In the genomic region with DNA sequence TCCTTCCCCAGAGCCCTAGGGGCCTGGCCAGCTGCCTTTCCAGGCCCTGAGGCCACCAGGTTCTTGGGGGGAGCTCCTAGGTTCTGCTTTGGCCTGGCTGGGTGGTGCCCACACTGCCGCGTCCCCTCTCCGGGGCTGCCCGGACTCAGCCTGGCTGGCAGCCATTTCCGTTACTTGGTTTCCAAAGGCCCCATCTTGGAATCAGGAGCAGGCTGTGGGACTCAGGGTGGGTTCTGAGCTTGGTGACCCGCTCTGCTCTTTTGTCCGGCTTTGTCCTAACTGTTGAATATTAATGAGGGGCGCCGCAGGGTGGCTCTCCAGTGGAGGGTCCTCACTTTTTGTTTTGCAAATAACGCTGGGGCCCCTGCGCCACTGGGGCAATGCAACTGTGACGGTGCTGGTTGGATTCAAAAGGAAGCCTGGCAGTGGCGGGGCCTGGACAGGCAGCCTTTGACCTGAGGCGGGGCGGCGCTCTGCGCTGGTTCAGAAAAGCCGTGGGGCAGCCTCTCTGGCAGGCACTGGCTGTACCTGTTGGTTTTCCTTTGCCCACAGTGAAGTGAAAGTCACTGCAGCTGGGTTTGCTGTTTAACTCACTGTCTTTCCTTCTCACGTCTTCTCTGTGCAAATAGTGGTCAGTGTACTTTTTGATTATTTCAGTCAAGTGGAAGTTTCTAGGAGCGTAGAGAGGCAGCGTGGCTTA, we compare ENCODE assay signal across 12 cellular contexts. TPM values are rescaled to one million over a fixed set of nuclear protein-coding genes. Genes with fewer than 3 reads are reported as not detected.
DNase-seq lines count a peak whose midpoint lies in the region; ATAC-seq and TF ChIP-seq lines count a peak whose summit lies in the region.
"Had no signal": no experiment of that assay in that cellular context is flagged by ENCODE, and none has a peak within 500 bp of the region (broad histone marks: within the 10 kb centered on the region; RNA-seq: fewer than 3 reads in every experiment).

No MANE protein-coding gene starts in this region.

- in situ Hi-C loops in mammary epithelial cell (cut with MboI; ENCODE audit: low sequenced_read_pairs in 2 of 2) = no loop called here

- CTCF ChIA-PET in mammary epithelial cell (lab: Charles Lee; ENCODE audit: low non-redundant PET) = no interaction called here

- H3K4me2 ChIP-seq in mammary epithelial cell (ENCODE audit: insufficient read depth, low read depth, low read length) (no peak overlapping the region), fibroblast of lung (ENCODE audit: extremely low read depth, insufficient read depth, low read length) (peak overlapping the region; percentile 44)

- H3K36me3 ChIP-seq in breast epithelium (no peaks in the 10 kb centered on the region), mammary epithelial cell (ENCODE audit: insufficient read depth, low read length) (no peaks in the 10 kb centered on the region), fibroblast of lung (ENCODE audit: control insufficient read depth, insufficient read depth, low read length) (peaks cover 3% of the 10 kb centered on the region), mucosa of descending colon (ENCODE audit: low read depth) (no peaks in the 10 kb centered on the region), upper lobe of left lung (peaks cover 0 to 3% (median 0%) of the 10 kb centered on the region in 4 donors), WERI-Rb-1 (peaks cover under 1% of the 10 kb centered on the region; the same call in 1 of the 2 replicates)

- TF ChIP-seq EP300 in upper lobe of left lung (IDR thresholded peaks at IDR 0.05) = no peak

- BruUV-seq in mammary epithelial cell (replicated peaks; lab: Mats Ljungman, UMichigan) = no TSS peak

- H3K9me3 ChIP-seq in breast epithelium (no peaks in the 10 kb centered on the region), mammary epithelial cell (replicated peaks; ENCODE audit: insufficient read depth, low read length) (no peaks in the 10 kb centered on the region), fibroblast of lung (ENCODE audit: control insufficient read depth, insufficient read depth, low read depth, low read length) (no peaks in the 10 kb centered on the region), mucosa of descending colon (no peaks in the 10 kb centered on the region), upper lobe of left lung (no peaks in the 10 kb centered on the region), WERI-Rb-1 (ENCODE audit: severe bottlenecking) (no peaks in the 10 kb centered on the region)

- no peak overlapping the region for H3K9ac ChIP-seq in mammary epithelial cell (ENCODE audit: insufficient read depth, low read length)
- H3K9ac ChIP-seq in fibroblast of lung (ENCODE audit: insufficient read depth, low read length) = no peak overlapping the region

- H4K20me1 ChIP-seq in mammary epithelial cell (ENCODE audit: insufficient read depth, low read length) = no peaks in the 10 kb centered on the region
- no peaks in the 10 kb centered on the region for H4K20me1 ChIP-seq in fibroblast of lung (ENCODE audit: control insufficient read depth, extremely low read depth, insufficient read depth, low read length)

- ATAC-seq in mucosa of descending colon = peak; percentile 92
- ATAC-seq in upper lobe of left lung (ENCODE audit: low FRiP score in 2 of 2) = peak; percentile 9 to 64
- ATAC-seq in GM18907 (IDR thresholded peaks at IDR 0.05; ENCODE audit: unreplicated experiment) = no peak
- no peak for ATAC-seq in HG03571 (IDR thresholded peaks at IDR 0.05; ENCODE audit: unreplicated experiment)

- TF ChIP-seq CTCF in breast epithelium (IDR thresholded peaks at IDR 0.05) (no peak), mammary epithelial cell (conservative IDR thresholded peaks at IDR 0.05 in 1 of 2, IDR thresholded peaks at IDR 0.05 in 1 of 2; ENCODE audit: extremely low read depth in 1 of 2, insufficient read depth in 1 of 2, low read depth in 1 of 2, low read length in 2 of 2) (no peak), fibroblast of lung (conservative IDR thresholded peaks at IDR 0.05 in 1 of 2, IDR thresholded peaks at IDR 0.05 in 1 of 2; ENCODE audit: low read depth in 1 of 2, low read length in 2 of 2) (no peak), mucosa of descending colon (IDR thresholded peaks at IDR 0.05) (no peak), upper lobe of left lung (IDR thresholded peaks at IDR 0.05) (no peak), WERI-Rb-1 (IDR thresholded peaks at IDR 0.05; ENCODE audit: low read depth, low read length) (no peak)

- dilution Hi-C loops in mammary epithelial cell (cut with HindIII; ENCODE audit: low sequenced_read_pairs) = no loop called here

- no peak overlapping the region for H2AFZ ChIP-seq in mammary epithelial cell (ENCODE audit: low read depth, low read length)
- no peak overlapping the region for H2AFZ ChIP-seq in fibroblast of lung (ENCODE audit: low read length)

- DNase-seq in breast epithelium (ENCODE audit: low spot score in 2 of 2) = no peak
- no peak for DNase-seq in mammary epithelial cell
- no peak for DNase-seq in fibroblast of lung (ENCODE audit: low read depth in 2 of 2)
- peak; percentile 78 to 85 (median 82) for DNase-seq in mucosa of descending colon
- peak; percentile 79 to 83 for DNase-seq in upper lobe of left lung
- no peak for DNase-seq in WERI-Rb-1
- DNase-seq: activated T-cell treated with anti-CD3 and anti-CD28 coated beads, Interleukin-2, amount 50 U/mL, for 1 hour; effector CD8-positive, alpha-beta T cell; NCI-H748 treated with DMSO at 0.1 percent for 48 hours; stimulated activated CD4-positive, alpha-beta T cell treated with anti-CD3 and anti-CD28 coated beads, Interleukin-2, amount 100 ng/mL, for 48 hours had no signal

- H3K27me3 ChIP-seq in breast epithelium (no peaks in the 10 kb centered on the region), mammary epithelial cell (ENCODE audit: insufficient read depth, low read length) (no peaks in the 10 kb centered on the region), fibroblast of lung (ENCODE audit: control insufficient read depth, insufficient read depth, low read length) (no peaks in the 10 kb centered on the region), upper lobe of left lung (no peaks in the 10 kb centered on the region), WERI-Rb-1 (ENCODE audit: insufficient read depth, low read depth, severe bottlenecking) (no peaks in the 10 kb centered on the region)

- H3K4me3 ChIP-seq in breast epithelium (peak overlapping the region in 2 of 3 donors; percentile 15 to 41), mammary epithelial cell (replicated peaks in 1 of 3; ENCODE audit: insufficient read depth in 1 of 3, low read depth in 2 of 3, low read length in 3 of 3) (no peak overlapping the region), fibroblast of lung (replicated peaks in 1 of 4; ENCODE audit: control extremely low read depth in 1 of 4, insufficient read depth in 1 of 4, low read depth in 3 of 4, low read length in 4 of 4) (no peak overlapping the region), mucosa of descending colon (no peak overlapping the region), upper lobe of left lung (no peak overlapping the region), WERI-Rb-1 (ENCODE audit: low read depth, low read length) (no peak overlapping the region)

- H3K4me1 ChIP-seq in breast epithelium (peaks cover 39 to 49% of the 10 kb centered on the region in 2 donors), mammary epithelial cell (ENCODE audit: insufficient read depth, low read length) (peaks cover 36% of the 10 kb centered on the region), fibroblast of lung (ENCODE audit: control insufficient read depth, extremely low read depth, insufficient read depth, low read length) (peaks cover 7% of the 10 kb centered on the region), mucosa of descending colon (ENCODE audit: low read depth) (peaks cover 58% of the 10 kb centered on the region), upper lobe of left lung (peaks cover 72 to 91% (median 80%) of the 10 kb centered on the region in 4 donors)

- H3K79me2 ChIP-seq in mammary epithelial cell (ENCODE audit: insufficient read depth, low read length) (peaks cover 99% of the 10 kb centered on the region), fibroblast of lung (ENCODE audit: control insufficient read depth, insufficient read depth, low read length) (peaks cover 98% of the 10 kb centered on the region)

- WGBS in mammary epithelial cell (ENCODE audit: low coverage, missing lambda C conversion rate) = 77% methylated on average over 16 of the region's 21 CpGs
- 59 to 71% methylated on average over 16 to 20 of the region's 21 CpGs for WGBS in upper lobe of left lung, 2 donors

- TF ChIP-seq POLR2A in breast epithelium (IDR thresholded peaks at IDR 0.05) (no peak), upper lobe of left lung (IDR thresholded peaks at IDR 0.05) (no peak)

- H3K27ac ChIP-seq in breast epithelium (peak overlapping the region; percentile 76 to 88), mammary epithelial cell (ENCODE audit: insufficient read depth, low read depth, low read length) (no peak overlapping the region), fibroblast of lung (ENCODE audit: insufficient read depth, low read length) (no peak overlapping the region), upper lobe of left lung (peak overlapping the region; percentile 70 to 79 (median 78)), WERI-Rb-1 (no peak overlapping the region)

- intact Hi-C loops in breast epithelium (cut with DNase I; ENCODE audit: low total_unique reads) (no loop called here), mammary epithelial cell (cut with micrococcal nuclease) (no loop called here), mucosa of descending colon (cut with DNase I, micrococcal nuclease) (no loop called here)

RNA-seq across cellular contexts. Expression of a gene that starts 20.2 kb away (rescaled TPM):
- total RNA-seq in breast epithelium = 10 to 100 TPM; 22.1 to 33.8 (median 26.7) TPM
- total RNA-seq in mammary epithelial cell = 10 to 100 TPM; 27.2 to 47.8 TPM
- 10.5 TPM for polyA plus RNA-seq in mammary epithelial cell
- 34.8 TPM for polyA minus RNA-seq in mammary epithelial cell
- 18.0 and 21.8 TPM in 2 replicates for total RNA-seq in fibroblast of lung
- polyA plus RNA-seq in fibroblast of lung = 11.6 and 18.3 TPM in 2 replicates
- 30.8 and 38.0 TPM in 2 replicates for polyA plus RNA-seq in fibroblast of lung (2012)
- polyA minus RNA-seq in fibroblast of lung (ENCODE audit: low replicate concordance) = 18.0 and 19.2 TPM in 2 replicates
- total RNA-seq in mucosa of descending colon = 10 to 100 TPM; 26.8 to 86.6 (median 29.0) TPM
- 100 to 1,000 TPM in 3 of 6 donors, 10 to 100 TPM in 3; 57.3 to 108 (median 96.9) TPM for total RNA-seq in upper lobe of left lung

RNA-seq across cellular contexts. Expression of a gene that starts 53.7 kb away (rescaled TPM):
- total RNA-seq in breast epithelium (10 to 100 TPM; 28.6 to 33.1 (median 29.9) TPM), mammary epithelial cell (10 to 100 TPM; 13.5 to 70.9 TPM), fibroblast of lung (21.5 and 23.1 TPM in 2 replicates), mucosa of descending colon (10 to 100 TPM; 23.4 to 42.6 (median 32.0) TPM), upper lobe of left lung (10 to 100 TPM; 26.7 to 88.0 (median 66.8) TPM)
- polyA plus RNA-seq in mammary epithelial cell (11.8 TPM), fibroblast of lung (8.2 and 9.7 TPM in 2 replicates)
- polyA minus RNA-seq in mammary epithelial cell (5.4 TPM), fibroblast of lung (ENCODE audit: low replicate concordance) (6.5 and 10.0 TPM in 2 replicates)
- 39.4 and 46.3 TPM in 2 replicates for polyA plus RNA-seq in fibroblast of lung (2012)

Comparison
In these comparisons a context has a peak if more than half of its experiments do, and no peak if none do; other contexts are left out.
1. H3K27ac ChIP-seq: peak in breast epithelium (2 of 2) and upper lobe of left lung (4 of 4); none in mammary epithelial cell (single experiment), fibroblast of lung (single experiment) and WERI-Rb-1 (single experiment).
2. H3K4me3 ChIP-seq: peak in breast epithelium (2 of 3); none in mammary epithelial cell (0 of 3), fibroblast of lung (0 of 4), mucosa of descending colon (single experiment), upper lobe of left lung (0 of 4) and WERI-Rb-1 (single experiment).
3. DNase-seq: peak in mucosa of descending colon (3 of 3) and upper lobe of left lung (2 of 2); none in breast epithelium (0 of 2), mammary epithelial cell (single experiment), fibroblast of lung (0 of 2) and WERI-Rb-1 (single experiment).
4. ATAC-seq: peak in mucosa of descending colon (single experiment) and upper lobe of left lung (2 of 2); none in GM18907 (single experiment) and HG03571 (single experiment).